8 cellular contexts compared by ENCODE assay signal in genomic region chr15:52527898-52528464, GRCh38. TPM values are rescaled to one million over a fixed set of nuclear protein-coding genes. Genes with fewer than 3 reads are reported as not detected.
DNase-seq lines count a peak whose midpoint lies in the region; ATAC-seq and TF ChIP-seq lines count a peak whose summit lies in the region.

No MANE protein-coding gene starts in this region.

- H3K36me3 ChIP-seq in left lung = no peaks in the 10 kb centered on the region

- no peaks in the 10 kb centered on the region for H3K9me3 ChIP-seq in left lung

- peak overlapping the region; percentile 81 to 88 for H3K4me3 ChIP-seq in left lung

- DNase-seq in NCI-H345 (lab: John Stamatoyannopoulos, UW) = peak; percentile 26
- no peak for DNase-seq in NCI-H345 treated with DMSO at 0.1 percent for 48 hours (lab: John Stamatoyannopoulos, UW; ENCODE audit: unreplicated experiment)
- DNase-seq in HS-5 (ENCODE audit: low read depth) = peak; percentile 14
- peak; percentile 19 for DNase-seq in activated CD4-positive, CD25-positive, alpha-beta regulatory T cell treated with anti-CD3 and anti-CD28 coated beads, Interleukin-2, amount 50 U/mL, for 16 hours (ENCODE audit: low read depth, low spot score)
- peak; percentile 57 for DNase-seq in cerebellar cortex (ENCODE audit: low spot score)
- DNase-seq in left lung = peak in 1 of 2 donors; percentile 39
- peak; percentile 44 for DNase-seq in stimulated activated CD4-positive, alpha-beta T cell treated with anti-CD3 and anti-CD28 coated beads, Interleukin-4, amount 100 ng/mL, for 1 hour
- DNase-seq in OCI-M1 (lab: John Stamatoyannopoulos, UW) = no peak

- ATAC-seq in left lung = peak; percentile 30

- intact Hi-C loops in left lung (cut with DNase I) = no loop called here

- peaks cover 10 to 34% of the 10 kb centered on the region in 2 donors for H3K4me1 ChIP-seq in left lung

- peak overlapping the region; percentile 51 to 87 for H3K27ac ChIP-seq in left lung

- no peak for TF ChIP-seq CTCF in left lung (IDR thresholded peaks at IDR 0.05)

- H3K27me3 ChIP-seq in left lung = peaks cover 12 to 25% of the 10 kb centered on the region in 2 donors

RNA-seq across cellular contexts. Expression of gene MYO5A, which starts 0.7 kb away (rescaled TPM):
- total RNA-seq in left lung = 10 to 100 TPM; 21.8 to 33.4 TPM

RNA-seq across cellular contexts. Expression of gene ARPP19, which starts 40.8 kb away (rescaled TPM):
- 100 to 1,000 TPM; 152 to 158 TPM for total RNA-seq in left lung

Comparison
In these comparisons a context has a peak if more than half of its experiments do, and no peak if none do; other contexts are left out.
1. DNase-seq: peak in NCI-H345 (single experiment), HS-5 (single experiment), activated CD4-positive, CD25-positive, alpha-beta regulatory T cell treated with anti-CD3 and anti-CD28 coated beads, Interleukin-2, amount 50 U/mL, for 16 hours (single experiment), cerebellar cortex (single experiment) and stimulated activated CD4-positive, alpha-beta T cell treated with anti-CD3 and anti-CD28 coated beads, Interleukin-4, amount 100 ng/mL, for 1 hour (single experiment); none in NCI-H345 treated with DMSO at 0.1 percent for 48 hours (single experiment) and OCI-M1 (single experiment).